In the genomic region with DNA sequence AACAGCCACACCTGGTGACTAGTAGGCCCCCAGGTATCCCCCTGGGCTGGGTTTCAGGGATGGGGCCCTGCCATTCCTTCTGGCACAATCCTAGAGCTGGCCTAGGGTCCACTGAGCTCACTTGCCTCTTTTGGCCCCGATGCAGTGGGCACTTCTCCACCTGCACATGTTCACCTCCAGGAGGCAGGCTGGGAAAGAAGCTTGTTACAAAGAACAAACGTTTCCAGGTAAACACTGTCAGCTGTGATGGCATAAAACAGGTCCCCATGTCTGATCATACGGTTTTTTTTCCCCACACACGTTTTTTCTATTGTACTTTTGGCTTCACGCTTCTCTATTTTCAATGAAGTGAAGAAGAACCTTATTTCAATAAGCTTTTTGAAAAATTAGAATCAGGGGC, we compare ENCODE assay signal across 8 cellular contexts.
DNase-seq lines count a peak whose midpoint lies in the region; ATAC-seq and TF ChIP-seq lines count a peak whose summit lies in the region.

No MANE protein-coding gene starts in this region.

- no peaks in the 10 kb centered on the region for H3K36me3 ChIP-seq in parathyroid adenoma (ENCODE audit: control insufficient read depth, insufficient read depth, low read length)

- no peak overlapping the region for H3K27ac ChIP-seq in parathyroid adenoma

- H3K9ac ChIP-seq in parathyroid adenoma = no peak overlapping the region

- DNase-seq in NCI-H82 (lab: John Stamatoyannopoulos, UW) (peak; percentile 44), NCI-H82 treated with DMSO at 0.1 percent for 48 hours (lab: John Stamatoyannopoulos, UW; ENCODE audit: unreplicated experiment) (no peak), NCI-H146 (lab: John Stamatoyannopoulos, UW) (peak; percentile 57), T47D (ENCODE audit: low read depth in 1 of 2, low spot score in 1 of 2) (peak; percentile 70 to 78)
- DNase-seq in central memory CD4-positive, alpha-beta T cell = no peak

- ATAC-seq in GM21423 (IDR thresholded peaks at IDR 0.05; ENCODE audit: unreplicated experiment) (no peak), GM21367 (IDR thresholded peaks at IDR 0.05; ENCODE audit: unreplicated experiment) (no peak)

- H3K9me3 ChIP-seq in parathyroid adenoma (ENCODE audit: control insufficient read depth, low read length) = no peaks in the 10 kb centered on the region

- no peak overlapping the region for H2AFZ ChIP-seq in parathyroid adenoma

- peak; percentile 73 for TF ChIP-seq CTCF in parathyroid adenoma (IDR thresholded peaks at IDR 0.05)

- no peak overlapping the region for H3K4me2 ChIP-seq in parathyroid adenoma (ENCODE audit: low read length)

- no peaks in the 10 kb centered on the region for H3K27me3 ChIP-seq in parathyroid adenoma (ENCODE audit: control insufficient read depth, insufficient read depth, low read length)

- in situ Hi-C loops in T47D (cut with HindIII; ENCODE audit: low pct_unique_long_range_greater_than_20kb, low sequenced_read_pairs) = no loop called here

- H3K79me2 ChIP-seq in parathyroid adenoma = no peaks in the 10 kb centered on the region

- H3K4me1 ChIP-seq in parathyroid adenoma = no peaks in the 10 kb centered on the region

- no peak overlapping the region for H3K4me3 ChIP-seq in parathyroid adenoma (ENCODE audit: low read depth, low read length)

Comparison
In these comparisons a context has a peak if more than half of its experiments do, and no peak if none do; other contexts are left out.
1. DNase-seq: peak in NCI-H82 (single experiment), NCI-H146 (single experiment) and T47D (2 of 2); none in NCI-H82 treated with DMSO at 0.1 percent for 48 hours (single experiment) and central memory CD4-positive, alpha-beta T cell (single experiment).